In genomic region chr2:215755651-215756350, GRCh38 we compare ENCODE assay signal across 12 cellular contexts.
"Had no signal": no experiment of that assay in that cellular context is flagged by ENCODE, and none has a peak within 500 bp of the region (broad histone marks: within the 10 kb centered on the region; RNA-seq: fewer than 3 reads in every experiment).

No MANE protein-coding gene starts in this region.

- H3K4me1 ChIP-seq: colonic mucosa, transverse colon had no signal

- H3K27me3 ChIP-seq: ascending aorta, colonic mucosa, transverse colon had no signal

- DNase-seq: activated CD4-positive, alpha-beta memory T cell treated with anti-CD3 and anti-CD28 coated beads for 36 hours; activated CD4-positive, alpha-beta T cell treated with anti-CD3 and anti-CD28 coated beads for 1 hour; activated naive CD4-positive, alpha-beta T cell; colonic mucosa; effector CD8-positive, alpha-beta T cell; naive B cell; stimulated activated CD4-positive, alpha-beta T cell treated with anti-CD3 and anti-CD28 coated beads, Interleukin-2, amount 100 ng/mL, for 24 hours; stimulated activated naive B cell treated with anti-CD40 and anti-IgM and Interleukin-4, amounts not matched to agents 10 μg/mL and 1 μg/mL and 100 μg/mL, for 72 hours; transverse colon had no signal

- H3K27ac ChIP-seq: colonic mucosa, neutrophil, transverse colon had no signal

- H3K9me3 ChIP-seq: ascending aorta, colonic mucosa, neutrophil, transverse colon had no signal

- H3K36me3 ChIP-seq: ascending aorta, colonic mucosa, neutrophil, transverse colon had no signal

- H3K4me3 ChIP-seq: ascending aorta, colonic mucosa, lung, transverse colon had no signal
